In genomic region chr4:7973545-7973981, GRCh38 we compare ENCODE assay signal across 11 cellular contexts. TPM values are rescaled to one million over a fixed set of nuclear protein-coding genes. Genes with fewer than 3 reads are reported as not detected.
DNase-seq lines count a peak whose midpoint lies in the region; ATAC-seq, FAIRE-seq and TF ChIP-seq lines count a peak whose summit lies in the region.
"Had no signal": no experiment of that assay in that cellular context is flagged by ENCODE, and none has a peak within 500 bp of the region (broad histone marks: within the 10 kb centered on the region; RNA-seq: fewer than 3 reads in every experiment).

No MANE protein-coding gene starts in this region.

- peaks cover 43% of the 10 kb centered on the region for H3K4me1 ChIP-seq in mesenchymal stem cell (ENCODE audit: control insufficient read depth, insufficient read depth, low read depth, low read length)

- peak overlapping the region; percentile 25 for H3K27ac ChIP-seq in mesenchymal stem cell (ENCODE audit: low read length, poor library complexity, severe bottlenecking)

- 69% methylated on average over 10 of the region's 10 CpGs for WGBS in mesenchymal stem cell

- H3K36me3 ChIP-seq in bronchial epithelial cell (ENCODE audit: control insufficient read depth, insufficient read depth, low read length) (no peaks in the 10 kb centered on the region), mesenchymal stem cell (ENCODE audit: control insufficient read depth in 1 of 2, insufficient read depth in 2 of 2, low read depth in 1 of 2, low read length in 2 of 2) (no peaks in the 10 kb centered on the region)

- no peak overlapping the region for H3K23ac ChIP-seq in mesenchymal stem cell (ENCODE audit: low read length in 2 of 2)

- H3K4me3 Mint-ChIP-seq in HFFc6, result peak overlapping the region; percentile 38
- H3K4me3 Mint-ChIP-seq: memory B cell had no signal

- peak overlapping the region in 1 of 2 experiments; percentile 8 for H3K14ac ChIP-seq in mesenchymal stem cell (ENCODE audit: low read length in 2 of 2)

- ATAC-seq in GM18868 (IDR thresholded peaks at IDR 0.05; ENCODE audit: unreplicated experiment), result no peak

- peak overlapping the region; percentile 8 for H3K9ac ChIP-seq in mesenchymal stem cell (ENCODE audit: low read length)

- H3K36me3 Mint-ChIP-seq in HFFc6 (ENCODE audit: low read depth), result no peaks in the 10 kb centered on the region
- H3K36me3 Mint-ChIP-seq: memory B cell had no signal

- FAIRE-seq in bronchial epithelial cell (lab: Jason Lieb, UNC), result no peak

- H2BK12ac ChIP-seq in mesenchymal stem cell (ENCODE audit: low read length in 2 of 2), result no peak overlapping the region

- H3K9me3 Mint-ChIP-seq in HFFc6, result no peaks in the 10 kb centered on the region
- H3K9me3 Mint-ChIP-seq: memory B cell had no signal

- H3K4me1 Mint-ChIP-seq in HFFc6 (ENCODE audit: low read depth), result peaks cover 37% of the 10 kb centered on the region

- no peak overlapping the region for H2BK120ac ChIP-seq in mesenchymal stem cell (ENCODE audit: low read depth, low read length)

- TF ChIP-seq CTCF in HFFc6 (IDR thresholded peaks at IDR 0.05), result no peak
- no peak for TF ChIP-seq CTCF in bronchial epithelial cell (IDR thresholded peaks at IDR 0.05; ENCODE audit: insufficient read depth, low read length, severe bottlenecking)

- H2BK15ac ChIP-seq in mesenchymal stem cell (ENCODE audit: low read depth, poor library complexity, severe bottlenecking), result no peak overlapping the region

- no peaks in the 10 kb centered on the region for H3K9me3 ChIP-seq in mesenchymal stem cell (ENCODE audit: control insufficient read depth, low read length)

- no peak overlapping the region for H2BK5ac ChIP-seq in mesenchymal stem cell (ENCODE audit: low read depth, low read length, poor library complexity, severe bottlenecking)

- H3K4me3 ChIP-seq in bronchial epithelial cell (ENCODE audit: low read depth, low read length) (no peak overlapping the region), mesenchymal stem cell (ENCODE audit: insufficient read depth in 1 of 2, low read depth in 1 of 2, low read length in 2 of 2) (no peak overlapping the region)

- H4K8ac ChIP-seq in mesenchymal stem cell (ENCODE audit: low read length), result peak overlapping the region; percentile 3

- no peak overlapping the region for H3K4ac ChIP-seq in mesenchymal stem cell (ENCODE audit: low read depth in 1 of 2, low read length in 2 of 2)

- H3K79me1 ChIP-seq in mesenchymal stem cell (replicated peaks; ENCODE audit: low read length, poor library complexity, severe bottlenecking), result peaks cover 5% of the 10 kb centered on the region

- no peak overlapping the region for H4K91ac ChIP-seq in mesenchymal stem cell (ENCODE audit: low read length)

- no peak overlapping the region for H3K4me2 ChIP-seq in mesenchymal stem cell (ENCODE audit: low read length, poor library complexity, severe bottlenecking)

- H3K27me3 ChIP-seq in bronchial epithelial cell (ENCODE audit: control insufficient read depth, insufficient read depth, low read length) (no peaks in the 10 kb centered on the region), mesenchymal stem cell (ENCODE audit: control insufficient read depth in 1 of 2, insufficient read depth in 1 of 2, low read length in 2 of 2) (no peaks in the 10 kb centered on the region)

- peak overlapping the region in 1 of 2 experiments; percentile 31 for H3K18ac ChIP-seq in mesenchymal stem cell (ENCODE audit: low read depth in 1 of 2, low read length in 2 of 2)

- no peak overlapping the region for H2AFZ ChIP-seq in mesenchymal stem cell (ENCODE audit: low read depth, low read length)

- H3K27ac Mint-ChIP-seq in HFFc6, result peak overlapping the region; percentile 64
- H3K27ac Mint-ChIP-seq: memory B cell had no signal

- no peak overlapping the region for H2AK5ac ChIP-seq in mesenchymal stem cell (ENCODE audit: low read length, severe bottlenecking)

- DNase-seq in AG08395 (ENCODE audit: low spot score) (peak; percentile 52), HFFc6 (peak; percentile 79), bronchial epithelial cell (ENCODE audit: low read depth) (peak; percentile 92), mesenchymal stem cell (peak; percentile 52), NOMO-1 treated with DMSO at 0.1 percent for 48 hours (lab: John Stamatoyannopoulos, UW; ENCODE audit: unreplicated experiment) (no peak), MV-4-11 (lab: John Stamatoyannopoulos, UW) (no peak), NCI-H446 treated with DMSO at 0.1 percent for 48 hours (lab: John Stamatoyannopoulos, UW) (no peak)
- DNase-seq: activated effector memory CD4-positive, alpha-beta T cell treated with Interleukin-2 at 50 U/mL for 16 hours; NCI-H446 had no signal

- H3K27me3 Mint-ChIP-seq in HFFc6 (ENCODE audit: insufficient read depth), result peaks cover 5% of the 10 kb centered on the region; the same call in 1 of the 2 replicates

RNA-seq across cellular contexts. Expression of gene AFAP1, which starts 33.9 kb away (rescaled TPM):
- total RNA-seq in HFFc6 (2021; fragmentation: NEBNext Ultra II Directional; extraction: Animal tissue kit (Norgen Biotek cat#: 25700)), result 100 to 1,000 TPM in 5 of 6 experiments, 10 to 100 TPM in 1; 99.7 to 116 (median 107) TPM
- 6.8 and 16.1 TPM in 2 replicates for total RNA-seq in bronchial epithelial cell
- polyA plus RNA-seq in mesenchymal stem cell (2013, experiment 1 of 2), result 19.0 TPM
- 19.1 TPM for polyA plus RNA-seq in mesenchymal stem cell (2013, experiment 2 of 2)

Comparison
In these comparisons a context has a peak if more than half of its experiments do, and no peak if none do; other contexts are left out.
1. DNase-seq: peak in AG08395 (single experiment), HFFc6 (single experiment), bronchial epithelial cell (single experiment) and mesenchymal stem cell (single experiment); none in NOMO-1 treated with DMSO at 0.1 percent for 48 hours (single experiment), MV-4-11 (single experiment) and NCI-H446 treated with DMSO at 0.1 percent for 48 hours (single experiment).